8 cellular contexts compared by ENCODE assay signal in the genomic region with DNA sequence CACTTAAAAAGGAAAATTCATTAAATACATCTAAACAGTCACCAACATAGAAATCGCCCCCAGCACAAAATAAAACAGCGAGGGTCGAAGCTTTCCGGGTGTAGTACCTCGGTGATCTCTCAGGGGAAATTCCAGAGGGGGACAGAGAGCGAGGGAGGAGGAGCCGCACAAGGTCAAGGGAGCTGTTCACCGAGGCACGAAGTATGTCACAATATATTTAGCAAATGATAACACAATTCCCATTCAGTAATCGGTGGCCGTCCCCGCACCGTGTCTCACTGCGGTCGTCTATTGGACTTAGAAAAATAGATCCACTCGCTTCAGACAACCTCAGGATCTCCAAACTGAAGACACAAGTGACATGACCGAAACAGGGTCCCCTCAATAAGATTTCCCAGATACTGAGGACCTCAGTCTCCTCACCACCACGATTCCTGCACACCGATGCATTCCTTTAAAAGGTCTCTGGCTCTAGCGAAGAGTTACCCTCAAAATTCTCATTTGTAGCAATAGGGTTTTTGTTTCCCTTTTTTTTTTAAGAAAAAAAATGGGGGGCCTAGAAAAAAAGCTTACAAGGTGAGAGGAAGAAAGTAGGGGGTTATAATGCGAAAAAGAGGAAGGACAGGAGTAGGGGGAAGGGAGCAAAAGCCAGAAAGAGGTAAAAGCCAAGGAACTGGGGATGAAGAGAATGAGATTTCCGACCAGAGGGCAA. TPM values are rescaled to one million over a fixed set of nuclear protein-coding genes. Genes with fewer than 3 reads are reported as not detected.
DNase-seq lines count a peak whose midpoint lies in the region; ATAC-seq and TF ChIP-seq lines count a peak whose summit lies in the region.

No MANE protein-coding gene starts in this region.

- H3K36me3 ChIP-seq in fibroblast of lung (ENCODE audit: control insufficient read depth, insufficient read depth, low read length) = no peaks in the 10 kb centered on the region

- H3K27ac Mint-ChIP-seq in Calu3 (ENCODE audit: unreplicated experiment) = peak overlapping the region; percentile 41
- peak overlapping the region; percentile 94 for H3K27ac Mint-ChIP-seq in T-helper 17 cell
- peak overlapping the region; percentile 68 to 96 (median 94) for H3K27ac Mint-ChIP-seq in naive B cell

- peak overlapping the region; percentile 68 for H3K9ac ChIP-seq in fibroblast of lung (ENCODE audit: insufficient read depth, low read length)

- H4K20me1 ChIP-seq in fibroblast of lung (ENCODE audit: control insufficient read depth, extremely low read depth, insufficient read depth, low read length) = no peaks in the 10 kb centered on the region

- no peaks in the 10 kb centered on the region for H3K27me3 Mint-ChIP-seq in Calu3 (ENCODE audit: unreplicated experiment)
- H3K27me3 Mint-ChIP-seq in T-helper 17 cell = no peaks in the 10 kb centered on the region
- no peaks in the 10 kb centered on the region for H3K27me3 Mint-ChIP-seq in naive B cell

- no peaks in the 10 kb centered on the region for H3K4me1 ChIP-seq in fibroblast of lung (ENCODE audit: control insufficient read depth, extremely low read depth, insufficient read depth, low read length)

- peak overlapping the region; percentile 4 for H3K27ac ChIP-seq in fibroblast of lung (ENCODE audit: insufficient read depth, low read length)

- H3K27me3 ChIP-seq in fibroblast of lung (ENCODE audit: control insufficient read depth, insufficient read depth, low read length) = no peaks in the 10 kb centered on the region

- BruUV-seq in Calu3 (replicated peaks; lab: Mats Ljungman, UMichigan) = no TSS peak

- CTCF ChIA-PET in Calu3 (lab: Charles Lee) = interaction anchor here (0.6 to 1.9 kb wide), 6 partner anchors 116 to 1279 kb away, joined by 3 to 6 read pairs (median 3); a partner anchor contains a TSS

- H3K9me3 ChIP-seq in T-helper 17 cell (ENCODE audit: control insufficient read depth, low read length, poor library complexity, severe bottlenecking) (no peaks in the 10 kb centered on the region), fibroblast of lung (ENCODE audit: control insufficient read depth, insufficient read depth, low read depth, low read length) (no peaks in the 10 kb centered on the region)

- no peak for ATAC-seq in T-helper 17 cell
- ATAC-seq in naive B cell (ENCODE audit: low read depth in 2 of 2) = peak; percentile 11 to 18
- no peak for ATAC-seq in GM18858 (IDR thresholded peaks at IDR 0.05; ENCODE audit: unreplicated experiment)
- no peak for ATAC-seq in GM21526 (IDR thresholded peaks at IDR 0.05; ENCODE audit: low FRiP score, unreplicated experiment)

- H3K9me3 Mint-ChIP-seq in Calu3 (ENCODE audit: low read depth, unreplicated experiment) (no peaks in the 10 kb centered on the region), naive B cell (no peaks in the 10 kb centered on the region)

- peaks cover 2% of the 10 kb centered on the region for H3K79me2 ChIP-seq in fibroblast of lung (ENCODE audit: control insufficient read depth, insufficient read depth, low read length)

- H3K4me3 Mint-ChIP-seq in Calu3 (ENCODE audit: low read depth, unreplicated experiment) = peak overlapping the region; percentile 79
- H3K4me3 Mint-ChIP-seq in T-helper 17 cell = peak overlapping the region; percentile 97
- peak overlapping the region; percentile 88 to 99 (median 96) for H3K4me3 Mint-ChIP-seq in naive B cell

- DNase-seq in Calu3 (peak; percentile 8), KBM-7 (peak; percentile 62), T-helper 17 cell (no peak), fibroblast of lung (ENCODE audit: low read depth in 2 of 2) (peak; percentile 20 to 28), naive B cell (peak; percentile 65), RPMI8226 (no peak)

- peak overlapping the region; percentile 38 for H2AFZ ChIP-seq in fibroblast of lung (ENCODE audit: low read length)

- H3K4me1 Mint-ChIP-seq in Calu3 (ENCODE audit: low read depth, unreplicated experiment) (peaks cover 17% of the 10 kb centered on the region), T-helper 17 cell (peaks cover 44% of the 10 kb centered on the region), naive B cell (peaks cover 39 to 55% (median 41%) of the 10 kb centered on the region in 3 donors)

- H3K36me3 Mint-ChIP-seq in Calu3 (ENCODE audit: insufficient read depth, unreplicated experiment) (peaks cover 29% of the 10 kb centered on the region), T-helper 17 cell (ENCODE audit: low read depth) (no peaks in the 10 kb centered on the region), naive B cell (peaks cover 0 to 7% of the 10 kb centered on the region in 2 donors)

- in situ Hi-C loops in KBM-7 (cut with MboI; ENCODE audit: low pct_unique_long_range_greater_than_20kb, low sequenced_read_pairs) = no loop called here

- H3K4me2 ChIP-seq in fibroblast of lung (ENCODE audit: extremely low read depth, insufficient read depth, low read length) = peak overlapping the region; percentile 86

- no peak for TF ChIP-seq CTCF in Calu3 (IDR thresholded peaks at IDR 0.05; ENCODE audit: unreplicated experiment)
- TF ChIP-seq CTCF in fibroblast of lung (conservative IDR thresholded peaks at IDR 0.05 in 1 of 2, IDR thresholded peaks at IDR 0.05 in 1 of 2; ENCODE audit: low read depth in 1 of 2, low read length in 2 of 2) = no peak

- peak overlapping the region; percentile 57 to 87 (median 64) for H3K4me3 ChIP-seq in fibroblast of lung (replicated peaks in 1 of 4; ENCODE audit: control extremely low read depth in 1 of 4, insufficient read depth in 1 of 4, low read depth in 3 of 4, low read length in 4 of 4)

- intact Hi-C loops in Calu3 (cut with micrococcal nuclease; ENCODE audit: unreplicated experiment) = loop anchor here (2.0 to 5.0 kb wide), 3 partner anchors 115 to 147 kb away; no protein-coding TSS in a partner anchor

RNA-seq across cellular contexts. Expression of a gene that starts 1.1 kb away (rescaled TPM):
- total RNA-seq in Calu3 (2022) (50.6 and 67.7 TPM in 2 replicates), T-helper 17 cell (10 to 100 TPM; 35.0 to 42.9 TPM), fibroblast of lung (34.7 and 39.3 TPM in 2 replicates)
- polyA plus RNA-seq in fibroblast of lung (15.3 and 20.7 TPM in 2 replicates), naive B cell (ENCODE audit: low read depth in 6 of 6) (10 to 100 TPM; 29.1 to 43.4 (median 35.4) TPM)
- 11.6 and 14.6 TPM in 2 replicates for polyA plus RNA-seq in fibroblast of lung (2012)
- polyA minus RNA-seq in fibroblast of lung (ENCODE audit: low replicate concordance) = 4.6 and 5.7 TPM in 2 replicates

Comparison
In these comparisons a context has a peak if more than half of its experiments do, and no peak if none do; other contexts are left out.
1. DNase-seq: peak in Calu3 (single experiment), KBM-7 (single experiment), fibroblast of lung (2 of 2) and naive B cell (single experiment); none in T-helper 17 cell (0 of 3) and RPMI8226 (single experiment).
2. H3K27ac Mint-ChIP-seq: peak in every context shown above with its lines; median percentile 94 in naive B cell; 94 in T-helper 17 cell; 41 in Calu3.
3. ATAC-seq: peak in naive B cell (2 of 2); none in T-helper 17 cell (single experiment), GM18858 (single experiment) and GM21526 (single experiment).
4. Peak in every context shown above with its lines, with median percentiles within 50 percentile points of each other: H3K4me3 Mint-ChIP-seq.